Comparison of ENCODE assay signal across 24 cellular contexts in the genomic region with DNA sequence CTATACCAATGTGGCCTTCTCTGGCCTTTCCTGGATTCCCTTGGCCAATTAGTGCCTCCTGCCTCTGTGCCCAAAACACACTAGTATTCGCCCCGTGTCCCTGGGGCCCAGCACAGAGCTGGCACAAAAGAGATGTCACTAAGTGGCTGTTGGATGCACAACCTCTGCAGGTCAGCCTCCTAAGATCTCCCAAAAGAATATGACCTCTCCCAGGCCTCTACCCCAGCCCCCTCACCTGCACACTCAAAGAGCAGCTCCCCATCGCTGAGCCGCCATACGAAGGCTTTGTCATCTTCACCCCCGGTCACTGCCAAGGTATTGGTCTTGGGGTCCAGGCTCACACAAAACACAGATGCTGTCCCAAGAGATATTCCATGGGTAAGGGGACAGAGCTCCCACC. TPM values are rescaled to one million over a fixed set of nuclear protein-coding genes. Genes with fewer than 3 reads are reported as not detected.
DNase-seq lines count a peak whose midpoint lies in the region; ATAC-seq and TF ChIP-seq lines count a peak whose summit lies in the region.
"Had no signal": no experiment of that assay in that cellular context is flagged by ENCODE, and none has a peak within 500 bp of the region (broad histone marks: within the 10 kb centered on the region; RNA-seq: fewer than 3 reads in every experiment).

No MANE protein-coding gene starts in this region.

- peak overlapping the region; percentile 22 for H3K27ac Mint-ChIP-seq in activated naive CD4-positive, alpha-beta T cell treated with anti-CD3 and anti-CD28 coated beads, Interleukin-2, amount 10 ng/mL, durations not matched to agents 7 days and 5 days
- H3K27ac Mint-ChIP-seq in T-cell (peak overlapping the region in 1 of 2 donors; percentile 48), endodermal cell (no peak overlapping the region), progenitor cell of endocrine pancreas (peak overlapping the region; percentile 56)
- H3K27ac Mint-ChIP-seq: memory B cell had no signal

- H3K79me2 ChIP-seq in Karpas-422 (ENCODE audit: low read length), result peaks cover 18% of the 10 kb centered on the region

- H3K36me3 ChIP-seq in endodermal cell (ENCODE audit: control insufficient read depth, insufficient read depth, low read length) (peaks cover 35% of the 10 kb centered on the region), Karpas-422 (ENCODE audit: insufficient read depth, low read length) (peaks cover 6% of the 10 kb centered on the region; the same call in 1 of the 2 replicates)

- H3K9me2 ChIP-seq in Karpas-422 (replicated peaks; ENCODE audit: insufficient read depth, low read length), result no peaks in the 10 kb centered on the region

- no peak overlapping the region for H3K4me3 Mint-ChIP-seq in activated naive CD4-positive, alpha-beta T cell treated with anti-CD3 and anti-CD28 coated beads, Interleukin-2, amount 10 ng/mL, durations not matched to agents 7 days and 5 days
- peak overlapping the region in 2 of 3 donors; percentile 13 to 17 for H3K4me3 Mint-ChIP-seq in T-cell
- peak overlapping the region; percentile 16 for H3K4me3 Mint-ChIP-seq in endodermal cell
- peak overlapping the region; percentile 44 for H3K4me3 Mint-ChIP-seq in progenitor cell of endocrine pancreas (ENCODE audit: low read depth)
- H3K4me3 Mint-ChIP-seq: activated naive CD8-positive, alpha-beta T cell treated with anti-CD3 and anti-CD28 coated beads, Interleukin-2, amount 10 ng/mL, durations not matched to agents 7 days and 5 days had no signal

- H3K4me3 ChIP-seq in endodermal cell (ENCODE audit: low read length), result no peak overlapping the region
- H3K4me3 ChIP-seq in Karpas-422 (ENCODE audit: low read length), result no peak overlapping the region
- H3K4me3 ChIP-seq: prostate gland, thyroid gland had no signal

- ATAC-seq in T-cell (replicated peaks in 1 of 4), result no peak

- H3K27me3 ChIP-seq in endodermal cell (ENCODE audit: control insufficient read depth, insufficient read depth, low read length, poor library complexity, severe bottlenecking), result no peaks in the 10 kb centered on the region
- no peaks in the 10 kb centered on the region for H3K27me3 ChIP-seq in Karpas-422 (ENCODE audit: low read length)
- H3K27me3 ChIP-seq: thyroid gland had no signal

- H3K4me1 Mint-ChIP-seq in activated naive CD4-positive, alpha-beta T cell treated with anti-CD3 and anti-CD28 coated beads, Interleukin-2, amount 10 ng/mL, durations not matched to agents 7 days and 5 days, result peaks cover 53% of the 10 kb centered on the region
- H3K4me1 Mint-ChIP-seq in T-cell, result peaks cover 36 to 52% (median 42%) of the 10 kb centered on the region in 3 donors
- H3K4me1 Mint-ChIP-seq in endodermal cell, result peaks cover 18% of the 10 kb centered on the region
- H3K4me1 Mint-ChIP-seq in progenitor cell of endocrine pancreas (ENCODE audit: low read depth), result peaks cover 22% of the 10 kb centered on the region

- no peak overlapping the region for H2AFZ ChIP-seq in Karpas-422 (ENCODE audit: low read length)

- DNase-seq in activated naive CD4-positive, alpha-beta T cell treated with anti-CD3 and anti-CD28 coated beads, Interleukin-2, amount 10 ng/mL, durations not matched to agents 7 days and 5 days, result no peak
- no peak for DNase-seq in activated naive CD4-positive, alpha-beta T cell (lab: John Stamatoyannopoulos, UW)
- DNase-seq in T-cell, result no peak
- no peak for DNase-seq in endodermal cell
- no peak for DNase-seq in progenitor cell of endocrine pancreas (ENCODE audit: low spot score, unreplicated experiment)
- DNase-seq in HPDE6-E6E7 (ENCODE audit: extremely low spot score), result no peak
- DNase-seq in anterior cingulate cortex (lab: John Stamatoyannopoulos, UW), result no peak
- DNase-seq in Karpas-422, result no peak
- DNase-seq: ACHN; activated CD4-positive, CD25-positive, alpha-beta regulatory T cell treated with anti-CD3 and anti-CD28 coated beads, Interleukin-2, amount 50 U/mL, for 72 hours; activated CD8-positive, alpha-beta memory T cell treated with anti-CD3 and anti-CD28 coated beads, Interleukin-2, amount 50 U/mL, for 48 hours; activated naive CD8-positive, alpha-beta T cell treated with anti-CD3 and anti-CD28 coated beads, Interleukin-2, amount 10 ng/mL, durations not matched to agents 7 days and 5 days; foreskin fibroblast; NCI-H1436 treated with DMSO at 0.1 percent for 48 hours; NCI-H524; stimulated activated CD4-positive, alpha-beta T cell treated with anti-CD3 and anti-CD28 coated beads, Interleukin-1b, Interleukin-23, amount 100 ng/mL, for 48 hours; stimulated activated naive CD4-positive, alpha-beta T cell; thyroid gland had no signal

- H3K4me1 ChIP-seq in endodermal cell (ENCODE audit: control insufficient read depth, insufficient read depth, low read length) (no peaks in the 10 kb centered on the region), Karpas-422 (ENCODE audit: low read length) (peaks cover 16% of the 10 kb centered on the region)

- CTCF ChIA-PET in activated naive CD4-positive, alpha-beta T cell treated with anti-CD3 and anti-CD28 coated beads, Interleukin-2, amount 10 ng/mL, durations not matched to agents 7 days and 5 days (lab: Charles Lee), result interaction anchor here (0.5 to 2.9 kb wide), 2 partner anchors 10 to 481 kb away, joined by 3 to 14 read pairs; no protein-coding TSS in a partner anchor
- CTCF ChIA-PET in T-cell (lab: Charles Lee), result no interaction called here

- WGBS in endodermal cell (ENCODE audit: insufficient coverage in 1 of 2, insufficient read length in 1 of 2), 2 experiments, result 97 to 100% methylated on average over 3 to 6 of the region's 6 CpGs

- TF ChIP-seq CTCF in endodermal cell (conservative IDR thresholded peaks at IDR 0.05) (no peak), progenitor cell of endocrine pancreas (IDR thresholded peaks at IDR 0.05; ENCODE audit: unreplicated experiment) (no peak)

- H4K20me1 ChIP-seq in Karpas-422 (ENCODE audit: insufficient read depth, low read depth, low read length), result peaks cover 8% of the 10 kb centered on the region; the same call in 1 of the 2 replicates

- no peak overlapping the region for H3K9ac ChIP-seq in endodermal cell (ENCODE audit: extremely low read depth, low read length, poor library complexity, severe bottlenecking)
- H3K9ac ChIP-seq in Karpas-422 (ENCODE audit: low read length), result no peak overlapping the region

- H3K4me2 ChIP-seq in Karpas-422 (ENCODE audit: low read depth, low read length, poor library complexity, severe bottlenecking), result no peak overlapping the region

- peaks cover 6% of the 10 kb centered on the region for H3K27me3 Mint-ChIP-seq in activated naive CD4-positive, alpha-beta T cell treated with anti-CD3 and anti-CD28 coated beads, Interleukin-2, amount 10 ng/mL, durations not matched to agents 7 days and 5 days
- H3K27me3 Mint-ChIP-seq in T-cell (no peaks in the 10 kb centered on the region), endodermal cell (ENCODE audit: insufficient read depth) (no peaks in the 10 kb centered on the region), progenitor cell of endocrine pancreas (no peaks in the 10 kb centered on the region)
- H3K27me3 Mint-ChIP-seq: activated naive CD8-positive, alpha-beta T cell treated with anti-CD3 and anti-CD28 coated beads, Interleukin-2, amount 10 ng/mL, durations not matched to agents 7 days and 5 days; memory B cell had no signal

- H3K36me3 Mint-ChIP-seq in activated naive CD4-positive, alpha-beta T cell treated with anti-CD3 and anti-CD28 coated beads, Interleukin-2, amount 10 ng/mL, durations not matched to agents 7 days and 5 days, result peaks cover 33% of the 10 kb centered on the region
- H3K36me3 Mint-ChIP-seq in T-cell (peaks cover 33% of the 10 kb centered on the region), endodermal cell (ENCODE audit: low read depth) (peaks cover 34% of the 10 kb centered on the region), progenitor cell of endocrine pancreas (ENCODE audit: insufficient read depth) (peaks cover 19% of the 10 kb centered on the region)

- H3K9me3 Mint-ChIP-seq in activated naive CD4-positive, alpha-beta T cell treated with anti-CD3 and anti-CD28 coated beads, Interleukin-2, amount 10 ng/mL, durations not matched to agents 7 days and 5 days, result no peaks in the 10 kb centered on the region
- H3K9me3 Mint-ChIP-seq in T-cell (no peaks in the 10 kb centered on the region), endodermal cell (no peaks in the 10 kb centered on the region), progenitor cell of endocrine pancreas (ENCODE audit: low read depth) (no peaks in the 10 kb centered on the region)
- H3K9me3 Mint-ChIP-seq: activated naive CD8-positive, alpha-beta T cell treated with anti-CD3 and anti-CD28 coated beads, Interleukin-2, amount 10 ng/mL, durations not matched to agents 7 days and 5 days; memory B cell had no signal

- no peaks in the 10 kb centered on the region for H3K9me3 ChIP-seq in endodermal cell (ENCODE audit: control insufficient read depth, low read length)
- H3K9me3 ChIP-seq in Karpas-422 (ENCODE audit: low read length), result no peaks in the 10 kb centered on the region
- H3K9me3 ChIP-seq: prostate gland, thyroid gland had no signal

- H3K27ac ChIP-seq in endodermal cell (ENCODE audit: low read depth, low read length) (no peak overlapping the region), Karpas-422 (ENCODE audit: low read length) (no peak overlapping the region)
- H3K27ac ChIP-seq: C4-2B, epithelial cell of prostate, prostate gland, thyroid gland had no signal

- POLR2A ChIA-PET in T-cell (lab: Charles Lee), result interaction anchor here in 1 of 2 donors (0.6 to 1.1 kb wide), 3 partner anchors 8 to 137 kb away, joined by 3 to 4 read pairs (median 3); no protein-coding TSS in a partner anchor

RNA-seq across cellular contexts. Expression of gene AAMP, which starts 2.7 kb away (rescaled TPM):
- total RNA-seq in T-cell (10 to 100 TPM; 46.2 to 71.3 (median 67.4) TPM), endodermal cell (10 to 100 TPM; 89.2 to 97.2 TPM), progenitor cell of endocrine pancreas (79.2 and 85.2 TPM in 2 replicates)
- polyA plus RNA-seq in endodermal cell (2013, experiment 1 of 2), result 59.9 TPM
- polyA plus RNA-seq in endodermal cell (2013, experiment 2 of 2), result 54.7 TPM
- total RNA-seq in Karpas-422 (2014; rRNA removed; shearing (Covaris generic); ENCODE audit: low replicate concordance), result 77.6 and 204 TPM in 2 replicates

RNA-seq across cellular contexts. Expression of gene PNKD, which starts 3.1 kb away (rescaled TPM):
- 10 to 100 TPM; 17.4 to 33.1 (median 30.6) TPM for total RNA-seq in T-cell
- 10 to 100 TPM; 33.9 to 39.6 TPM for total RNA-seq in endodermal cell
- polyA plus RNA-seq in endodermal cell (2013, experiment 1 of 2), result 46.6 TPM
- 42.6 TPM for polyA plus RNA-seq in endodermal cell (2013, experiment 2 of 2)
- total RNA-seq in progenitor cell of endocrine pancreas, result 54.3 and 54.5 TPM in 2 replicates
- 26.5 and 60.1 TPM in 2 replicates for total RNA-seq in Karpas-422 (2014; rRNA removed; shearing (Covaris generic); ENCODE audit: low replicate concordance)

RNA-seq across cellular contexts. Expression of gene GPBAR1, which starts 6.4 kb away (rescaled TPM):
- 1 to 10 TPM in 4 of 5 donors, under 1 TPM in 1; 0.89 to 2.7 (median 1.2) TPM for total RNA-seq in T-cell
- total RNA-seq in endodermal cell, result under 1 TPM; 0.18 TPM
- polyA plus RNA-seq in endodermal cell (2013, experiment 1 of 2), result 1.9 TPM
- 1.2 TPM for polyA plus RNA-seq in endodermal cell (2013, experiment 2 of 2)
- 9.1 and 9.7 TPM in 2 replicates for total RNA-seq in progenitor cell of endocrine pancreas
- total RNA-seq in Karpas-422 (2014; rRNA removed; shearing (Covaris generic); ENCODE audit: low replicate concordance), result 0.29 and 0.82 TPM in 2 replicates
- total RNA-seq: dermis microvascular lymphatic vessel endothelial cell had no signal
- polyA plus RNA-seq: neural cell had no signal

RNA-seq across cellular contexts. Expression of gene TMBIM1, which starts 25.0 kb away (rescaled TPM):
- total RNA-seq in T-cell, result 100 to 1,000 TPM in 3 of 5 donors, 10 to 100 TPM in 2; 78.8 to 166 (median 144) TPM
- 10 to 100 TPM; 50.7 to 53.8 TPM for total RNA-seq in endodermal cell
- polyA plus RNA-seq in endodermal cell (2013, experiment 1 of 2), result 22.4 TPM
- 17.2 TPM for polyA plus RNA-seq in endodermal cell (2013, experiment 2 of 2)
- total RNA-seq in progenitor cell of endocrine pancreas, result 131 and 137 TPM in 2 replicates
- 17.0 and 23.3 TPM in 2 replicates for total RNA-seq in Karpas-422 (2014; rRNA removed; shearing (Covaris generic); ENCODE audit: low replicate concordance)
- polyA plus RNA-seq: neural cell had no signal

RNA-seq across cellular contexts. Expression of gene ARPC2, which starts 50.3 kb away (rescaled TPM):
- 100 to 1,000 TPM; 347 to 487 (median 390) TPM for total RNA-seq in T-cell
- 100 to 1,000 TPM; 243 to 247 TPM for total RNA-seq in endodermal cell
- 201 TPM for polyA plus RNA-seq in endodermal cell (2013, experiment 1 of 2)
- 214 TPM for polyA plus RNA-seq in endodermal cell (2013, experiment 2 of 2)
- 153 and 160 TPM in 2 replicates for total RNA-seq in progenitor cell of endocrine pancreas
- 474 and 568 TPM in 2 replicates for total RNA-seq in Karpas-422 (2014; rRNA removed; shearing (Covaris generic); ENCODE audit: low replicate concordance)
